In genomic region chr19:39445258-39446071, GRCh38 we compare ENCODE assay signal across 8 cellular contexts. TPM values are rescaled to one million over a fixed set of nuclear protein-coding genes. Genes with fewer than 3 reads are reported as not detected.
DNase-seq lines count a peak whose midpoint lies in the region; ATAC-seq and TF ChIP-seq lines count a peak whose summit lies in the region.

SUPT5H (plus strand) TSS chr19:39445582; CDS start chr19:39445891, 309 bp downstream.

- H3K27ac ChIP-seq in HUES64 (ENCODE audit: low read depth, low read length) (peak within 1 kb of the TSS; percentile 92), OCI-LY1 (ENCODE audit: low read depth, low read length, poor library complexity, severe bottlenecking) (peak within 1 kb of the TSS; percentile 92)

- H3K27me3 Mint-ChIP-seq in endothelial cell (ENCODE audit: unreplicated experiment), result peaks cover 11% of the 10 kb centered on the region

- H3K27ac Mint-ChIP-seq in endothelial cell (ENCODE audit: unreplicated experiment), result peak within 1 kb of the TSS; percentile 95

- H3K9ac ChIP-seq in HUES64 (ENCODE audit: low read depth, low read length) (peak within 1 kb of the TSS; percentile 96), OCI-LY1 (ENCODE audit: low read length) (peak within 1 kb of the TSS; percentile 91)

- TF ChIP-seq CTCF in OCI-LY1 (IDR thresholded peaks at IDR 0.05; ENCODE audit: low read length) (no peak), endothelial cell (IDR thresholded peaks at IDR 0.05; ENCODE audit: unreplicated experiment) (no peak)

- in situ Hi-C loops in Caki2 (cut with HindIII; ENCODE audit: low pct_unique_long_range_greater_than_20kb, low sequenced_read_pairs), result no loop called here

- H3K4me2 ChIP-seq in OCI-LY1 (ENCODE audit: low read length), result peak within 1 kb of the TSS; percentile 80

- under 1% methylated on average over 65 of the region's 65 CpGs for WGBS in HUES64

- H2AFZ ChIP-seq in OCI-LY1 (ENCODE audit: low read length), result no peak within 1 kb of the TSS

- no peaks in the 10 kb centered on the region for H3K9me2 ChIP-seq in OCI-LY1 (ENCODE audit: low read depth, low read length)

- peaks cover 48% of the 10 kb centered on the region for H3K79me2 ChIP-seq in OCI-LY1 (ENCODE audit: insufficient read depth, low read length)

- peaks cover 32% of the 10 kb centered on the region for H3K4me1 Mint-ChIP-seq in endothelial cell (ENCODE audit: unreplicated experiment)

- peaks cover 17% of the 10 kb centered on the region for H3K36me3 ChIP-seq in HUES64 (ENCODE audit: insufficient read depth, low read length)
- H3K36me3 ChIP-seq in OCI-LY1 (ENCODE audit: insufficient read depth, low read length), result peaks cover 22% of the 10 kb centered on the region; the same call in 1 of the 2 replicates

- H3K4me3 ChIP-seq in HUES64 (ENCODE audit: low read length) (peak within 1 kb of the TSS; percentile 94), OCI-LY1 (ENCODE audit: low read depth, low read length, poor library complexity, severe bottlenecking) (peak within 1 kb of the TSS; percentile 85)

- H3K27me3 ChIP-seq in HUES64 (ENCODE audit: insufficient read depth, low read length), result no peaks in the 10 kb centered on the region
- no peaks in the 10 kb centered on the region for H3K27me3 ChIP-seq in OCI-LY1 (ENCODE audit: insufficient read depth, low read length)

- DNase-seq in Caki2 (ENCODE audit: low read depth) (peak; percentile 98), endothelial cell (ENCODE audit: low spot score) (peak; percentile 94), midbrain (lab: John Stamatoyannopoulos, UW) (peak; percentile 96)
- peak; percentile 96 for DNase-seq in activated CD8-positive, alpha-beta memory T cell treated with anti-CD3 and anti-CD28 coated beads, Interleukin-2, amount 50 U/mL, for 4 hours
- DNase-seq in stimulated activated CD8-positive, alpha-beta memory T cell treated with anti-CD3 and anti-CD28 coated beads, Interleukin-2, amount 100 ng/mL, for 1 hour (ENCODE audit: low read depth in 2 of 2), result peak; percentile 91 to 96

- H3F3A ChIP-seq in OCI-LY1 (ENCODE audit: insufficient read depth, low read length), result no peaks in the 10 kb centered on the region

- H3K9me3 Mint-ChIP-seq in endothelial cell (ENCODE audit: unreplicated experiment), result no peaks in the 10 kb centered on the region

- peak within 1 kb of the TSS; percentile 99 for H3K4me3 Mint-ChIP-seq in endothelial cell (ENCODE audit: unreplicated experiment)

- no peaks in the 10 kb centered on the region for H4K20me1 ChIP-seq in OCI-LY1 (ENCODE audit: insufficient read depth, low read length)

- H3K4me1 ChIP-seq in HUES64 (ENCODE audit: insufficient read depth, low read length), result no peaks in the 10 kb centered on the region
- peaks cover 56% of the 10 kb centered on the region for H3K4me1 ChIP-seq in OCI-LY1 (ENCODE audit: insufficient read depth, low read length, severe bottlenecking)

- ATAC-seq in GM21447 (IDR thresholded peaks at IDR 0.05; ENCODE audit: unreplicated experiment), result peak; percentile 74

- H3K36me3 Mint-ChIP-seq in endothelial cell (ENCODE audit: low read depth, unreplicated experiment), result peaks cover 17% of the 10 kb centered on the region

- H3K9me3 ChIP-seq in HUES64 (ENCODE audit: insufficient read depth, low read depth, low read length) (no peaks in the 10 kb centered on the region), OCI-LY1 (ENCODE audit: low read length) (no peaks in the 10 kb centered on the region)

RNA-seq across cellular contexts. Expression of gene SUPT5H, which starts in this region (rescaled TPM):
- total RNA-seq in Caki2 (2014; rRNA removed; shearing (Covaris generic); ENCODE audit: low replicate concordance), result 95.5 and 108 TPM in 2 replicates
- 88.8 TPM for polyA plus RNA-seq in HUES64 (2013, experiment 1 of 2)
- polyA plus RNA-seq in HUES64 (2013, experiment 2 of 2), result 72.1 TPM
- 139 TPM for total RNA-seq in endothelial cell (ENCODE audit: unreplicated experiment)

Comparison
In these comparisons a context has a peak if more than half of its experiments do, and no peak if none do; other contexts are left out.
1. Peak in every context shown above with its lines: DNase-seq, ATAC-seq, H3K4me3 ChIP-seq and H3K27ac ChIP-seq.